1 cellular context compared by ENCODE assay signal in the genomic region with DNA sequence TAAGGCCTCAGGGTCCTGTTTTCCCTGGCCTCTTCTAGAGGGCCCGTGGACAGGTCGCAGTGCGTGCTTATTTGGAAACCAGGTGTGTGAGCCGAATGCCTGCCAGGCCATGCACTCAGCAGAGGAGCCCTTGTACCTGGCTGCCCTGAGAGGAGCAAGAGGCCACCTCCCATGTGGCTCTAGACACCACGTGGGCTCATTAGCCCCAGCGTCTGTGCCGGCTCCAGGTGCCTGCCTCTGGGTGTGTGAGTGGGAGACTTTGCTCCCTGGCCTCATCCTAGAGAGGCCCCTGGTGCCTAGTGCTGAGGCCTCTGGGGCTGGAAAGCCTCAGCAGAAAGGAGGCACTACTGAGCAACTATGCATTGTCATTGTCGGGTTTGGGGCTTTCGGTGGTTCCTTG.
TF ChIP-seq lines count a peak whose summit lies in the region.

No MANE protein-coding gene starts in this region.

TF ChIP-seq in H1, 55 proteins besides CTCF, POLR2A, EP300 and RAD21:
- TF ChIP-seq NANOG (IDR thresholded peaks at IDR 0.05; ENCODE audit: insufficient read depth, low read depth, low read length, poor library complexity, severe bottlenecking) (no peak), POLR2AphosphoS5 (IDR thresholded peaks at IDR 0.05; ENCODE audit: low read depth, low read length) (no peak), EZH2 (IDR thresholded peaks at IDR 0.05; ENCODE audit: low read depth, low read length, severe bottlenecking) (no peak), ASH2L (IDR thresholded peaks at IDR 0.05; ENCODE audit: low read length) (no peak), KDM5A (IDR thresholded peaks at IDR 0.05; ENCODE audit: low read length) (no peak), CHD2 (IDR thresholded peaks at IDR 0.05; ENCODE audit: low read length) (no peak), TBP (IDR thresholded peaks at IDR 0.05; ENCODE audit: low read depth, low read length) (no peak)
